Comparison of ENCODE assay signal across 1 cellular context in the genomic region with DNA sequence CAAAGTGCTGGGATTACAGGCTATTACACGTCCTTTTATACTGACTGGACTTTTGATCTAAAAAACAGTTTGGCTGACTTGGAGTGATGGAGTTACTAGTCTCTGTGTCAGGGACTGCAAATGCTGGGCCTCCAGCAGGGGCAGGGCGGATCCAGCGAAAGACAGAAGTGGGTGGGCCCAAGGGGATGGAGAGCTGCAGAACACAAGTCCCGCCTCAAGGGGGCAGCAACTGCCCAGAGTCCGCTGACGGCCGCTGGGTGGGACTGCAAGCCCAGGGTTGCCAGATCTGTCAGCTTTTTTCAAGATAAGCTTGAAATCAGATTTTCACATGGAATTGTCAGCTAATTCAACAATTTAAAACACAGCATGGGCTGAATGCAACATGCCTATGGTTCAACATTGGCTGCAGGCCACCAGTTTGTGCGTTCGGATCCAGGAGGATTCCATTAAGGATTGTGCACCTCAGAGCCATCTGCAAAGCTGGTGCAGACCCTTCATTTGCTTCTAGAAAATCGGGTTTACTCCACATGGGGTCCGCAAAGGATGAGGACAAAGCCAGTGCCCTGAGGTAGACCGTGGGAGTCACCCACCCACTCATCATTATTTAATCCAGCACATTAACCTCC.
A peak's percentile ranks its signal among the peaks of the same experiment; 100 is the strongest.
TF ChIP-seq lines count a peak whose summit lies in the region.

No MANE protein-coding gene starts in this region.

TF ChIP-seq in K562, 482 proteins besides CTCF, POLR2A, EP300 and RAD21 (continued from another document and continues in another):
- TF ChIP-seq ZBTB11 (CRISPR knock-in tag; IDR thresholded peaks at IDR 0.05) (no peak), NR2F6 (CRISPR knock-in tag; IDR thresholded peaks at IDR 0.05) (0 out of 2 replicates have a peak, but pooled peaks have one; percentile 51), ZNF431 (CRISPR knock-in tag; IDR thresholded peaks at IDR 0.05) (no peak), SMC3 (conservative IDR thresholded peaks at IDR 0.05; ENCODE audit: insufficient read depth, low read depth, low read length) (peak; percentile 99), RFX7 (CRISPR knock-in tag; IDR thresholded peaks at IDR 0.05) (no peak), SMARCB1 (IDR thresholded peaks at IDR 0.05; ENCODE audit: insufficient read length, low read depth) (no peak), SAP30 (IDR thresholded peaks at IDR 0.05; ENCODE audit: borderline replicate concordance, insufficient read depth, low read depth, low read length, poor library complexity, severe bottlenecking) (no peak), FOXJ3 (CRISPR knock-in tag; IDR thresholded peaks at IDR 0.05) (no peak), NFXL1 (CRISPR knock-in tag; IDR thresholded peaks at IDR 0.05) (no peak), KLF10 (CRISPR knock-in tag; IDR thresholded peaks at IDR 0.05) (no peak), ASH1L (IDR thresholded peaks at IDR 0.05; ENCODE audit: borderline replicate concordance, low read depth, partially characterized antibody) (no peak), ATF7 (IDR thresholded peaks at IDR 0.05) (peak; percentile 76), MBD1 (CRISPR knock-in tag; IDR thresholded peaks at IDR 0.05) (no peak; the same call in 1 of the 2 replicates), TEAD2 (tag; IDR thresholded peaks at IDR 0.05) (no peak), ARID2 (IDR thresholded peaks at IDR 0.05) (peak; percentile 99), PHB (CRISPR knock-in tag; IDR thresholded peaks at IDR 0.05) (no peak), ZNF232 (CRISPR knock-in tag; IDR thresholded peaks at IDR 0.05) (no peak), MTA1 (IDR thresholded peaks at IDR 0.05; ENCODE audit: borderline replicate concordance) (no peak), FOSL1 (tag; conservative IDR thresholded peaks at IDR 0.05) (peak; percentile 30; the same call in 1 of the 2 replicates), ZNF583 (CRISPR knock-in tag; IDR thresholded peaks at IDR 0.05) (no peak), POLR3A (IDR thresholded peaks at IDR 0.05; ENCODE audit: borderline replicate concordance, extremely low read depth, insufficient read depth, insufficient read length) (no peak), MCM2 (IDR thresholded peaks at IDR 0.05; ENCODE audit: low read depth) (no peak), HDAC2 (IDR thresholded peaks at IDR 0.05) (peak; percentile 69), TRIM28 (IDR thresholded peaks at IDR 0.05) (no peak), CREM (IDR thresholded peaks at IDR 0.05; ENCODE audit: low read depth) (peak; percentile 79), HMGXB4 (CRISPR knock-in tag; IDR thresholded peaks at IDR 0.05) (no peak; the same call in 1 of the 2 replicates), ZSCAN32 (CRISPR knock-in tag; IDR thresholded peaks at IDR 0.05) (no peak), AFF1 (IDR thresholded peaks at IDR 0.05; ENCODE audit: low read depth in 1 of 2, partially characterized antibody in 2 of 2) (peak in 1 of 2 experiments; percentile 78), BCOR (IDR thresholded peaks at IDR 0.05) (no peak; the same call in 1 of the 2 replicates)
- TF ChIP-seq, protein P1, sequence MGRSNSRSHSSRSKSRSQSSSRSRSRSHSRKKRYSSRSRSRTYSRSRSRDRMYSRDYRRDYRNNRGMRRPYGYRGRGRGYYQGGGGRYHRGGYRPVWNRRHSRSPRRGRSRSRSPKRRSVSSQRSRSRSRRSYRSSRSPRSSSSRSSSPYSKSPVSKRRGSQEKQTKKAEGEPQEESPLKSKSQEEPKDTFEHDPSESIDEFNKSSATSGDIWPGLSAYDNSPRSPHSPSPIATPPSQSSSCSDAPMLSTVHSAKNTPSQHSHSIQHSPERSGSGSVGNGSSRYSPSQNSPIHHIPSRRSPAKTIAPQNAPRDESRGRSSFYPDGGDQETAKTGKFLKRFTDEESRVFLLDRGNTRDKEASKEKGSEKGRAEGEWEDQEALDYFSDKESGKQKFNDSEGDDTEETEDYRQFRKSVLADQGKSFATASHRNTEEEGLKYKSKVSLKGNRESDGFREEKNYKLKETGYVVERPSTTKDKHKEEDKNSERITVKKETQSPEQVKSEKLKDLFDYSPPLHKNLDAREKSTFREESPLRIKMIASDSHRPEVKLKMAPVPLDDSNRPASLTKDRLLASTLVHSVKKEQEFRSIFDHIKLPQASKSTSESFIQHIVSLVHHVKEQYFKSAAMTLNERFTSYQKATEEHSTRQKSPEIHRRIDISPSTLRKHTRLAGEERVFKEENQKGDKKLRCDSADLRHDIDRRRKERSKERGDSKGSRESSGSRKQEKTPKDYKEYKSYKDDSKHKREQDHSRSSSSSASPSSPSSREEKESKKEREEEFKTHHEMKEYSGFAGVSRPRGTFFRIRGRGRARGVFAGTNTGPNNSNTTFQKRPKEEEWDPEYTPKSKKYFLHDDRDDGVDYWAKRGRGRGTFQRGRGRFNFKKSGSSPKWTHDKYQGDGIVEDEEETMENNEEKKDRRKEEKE (IDR thresholded peaks at IDR 0.05; ENCODE audit: borderline replicate concordance in 1 of 2, control insufficient read depth in 1 of 2, low read depth in 2 of 2, low read length in 1 of 2): no peak
- TF ChIP-seq, protein P2, sequence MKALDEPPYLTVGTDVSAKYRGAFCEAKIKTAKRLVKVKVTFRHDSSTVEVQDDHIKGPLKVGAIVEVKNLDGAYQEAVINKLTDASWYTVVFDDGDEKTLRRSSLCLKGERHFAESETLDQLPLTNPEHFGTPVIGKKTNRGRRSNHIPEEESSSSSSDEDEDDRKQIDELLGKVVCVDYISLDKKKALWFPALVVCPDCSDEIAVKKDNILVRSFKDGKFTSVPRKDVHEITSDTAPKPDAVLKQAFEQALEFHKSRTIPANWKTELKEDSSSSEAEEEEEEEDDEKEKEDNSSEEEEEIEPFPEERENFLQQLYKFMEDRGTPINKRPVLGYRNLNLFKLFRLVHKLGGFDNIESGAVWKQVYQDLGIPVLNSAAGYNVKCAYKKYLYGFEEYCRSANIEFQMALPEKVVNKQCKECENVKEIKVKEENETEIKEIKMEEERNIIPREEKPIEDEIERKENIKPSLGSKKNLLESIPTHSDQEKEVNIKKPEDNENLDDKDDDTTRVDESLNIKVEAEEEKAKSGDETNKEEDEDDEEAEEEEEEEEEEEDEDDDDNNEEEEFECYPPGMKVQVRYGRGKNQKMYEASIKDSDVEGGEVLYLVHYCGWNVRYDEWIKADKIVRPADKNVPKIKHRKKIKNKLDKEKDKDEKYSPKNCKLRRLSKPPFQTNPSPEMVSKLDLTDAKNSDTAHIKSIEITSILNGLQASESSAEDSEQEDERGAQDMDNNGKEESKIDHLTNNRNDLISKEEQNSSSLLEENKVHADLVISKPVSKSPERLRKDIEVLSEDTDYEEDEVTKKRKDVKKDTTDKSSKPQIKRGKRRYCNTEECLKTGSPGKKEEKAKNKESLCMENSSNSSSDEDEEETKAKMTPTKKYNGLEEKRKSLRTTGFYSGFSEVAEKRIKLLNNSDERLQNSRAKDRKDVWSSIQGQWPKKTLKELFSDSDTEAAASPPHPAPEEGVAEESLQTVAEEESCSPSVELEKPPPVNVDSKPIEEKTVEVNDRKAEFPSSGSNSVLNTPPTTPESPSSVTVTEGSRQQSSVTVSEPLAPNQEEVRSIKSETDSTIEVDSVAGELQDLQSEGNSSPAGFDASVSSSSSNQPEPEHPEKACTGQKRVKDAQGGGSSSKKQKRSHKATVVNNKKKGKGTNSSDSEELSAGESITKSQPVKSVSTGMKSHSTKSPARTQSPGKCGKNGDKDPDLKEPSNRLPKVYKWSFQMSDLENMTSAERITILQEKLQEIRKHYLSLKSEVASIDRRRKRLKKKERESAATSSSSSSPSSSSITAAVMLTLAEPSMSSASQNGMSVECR (CRISPR knock-in tag; IDR thresholded peaks at IDR 0.05): peak; percentile 71
- TF ChIP-seq, protein P3, sequence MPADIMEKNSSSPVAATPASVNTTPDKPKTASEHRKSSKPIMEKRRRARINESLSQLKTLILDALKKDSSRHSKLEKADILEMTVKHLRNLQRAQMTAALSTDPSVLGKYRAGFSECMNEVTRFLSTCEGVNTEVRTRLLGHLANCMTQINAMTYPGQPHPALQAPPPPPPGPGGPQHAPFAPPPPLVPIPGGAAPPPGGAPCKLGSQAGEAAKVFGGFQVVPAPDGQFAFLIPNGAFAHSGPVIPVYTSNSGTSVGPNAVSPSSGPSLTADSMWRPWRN (IDR thresholded peaks at IDR 0.05; ENCODE audit: low read depth): no peak
